ENCODE assay signal across 10 cellular contexts in the genomic region with DNA sequence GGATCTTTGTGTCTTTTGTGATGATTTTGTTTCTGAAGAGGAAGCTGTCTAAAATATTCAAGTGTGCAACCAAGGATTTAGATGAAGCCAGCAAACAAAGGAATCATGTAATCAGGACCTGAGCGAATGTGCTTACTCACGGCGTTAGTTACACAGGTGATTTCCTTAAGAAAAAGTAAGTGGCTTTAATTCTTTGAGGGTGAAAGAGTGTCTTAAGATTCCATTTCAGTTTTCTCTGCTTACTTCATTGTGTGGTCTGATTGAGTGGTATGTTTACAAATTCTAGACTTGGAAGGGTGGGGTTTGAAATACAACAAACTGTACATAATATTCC.
DNase-seq lines count a peak whose midpoint lies in the region; ATAC-seq, FAIRE-seq and TF ChIP-seq lines count a peak whose summit lies in the region.
"Had no signal": no experiment of that assay in that cellular context is flagged by ENCODE, and none has a peak within 500 bp of the region (broad histone marks: within the 10 kb centered on the region; RNA-seq: fewer than 3 reads in every experiment).

No MANE protein-coding gene starts in this region.

- CTCF ChIA-PET in HepG2 (lab: Yijun Ruan, JAX; ENCODE audit: low intra/inter-chr PET ratio, low total read pairs) = no interaction called here

- peak overlapping the region; percentile 57 for H3K4me3 Mint-ChIP-seq in T-helper 1 cell treated with Interleukin-12 subunit alpha and Interleukin-12 subunit beta and Interleukin-4 antibody, amounts not matched to agents 30 μg/mL and 1 μg/mL, for 36 hours
- H3K4me3 Mint-ChIP-seq: central memory CD8-positive, alpha-beta T cell had no signal

- no peaks in the 10 kb centered on the region for H4K20me1 ChIP-seq in HepG2 (ENCODE audit: insufficient read depth, low read length)

- peak overlapping the region; percentile 82 for H3K27ac Mint-ChIP-seq in T-helper 1 cell treated with Interleukin-12 subunit alpha and Interleukin-12 subunit beta and Interleukin-4 antibody, amounts not matched to agents 30 μg/mL and 1 μg/mL, for 36 hours

- TF ChIP-seq EP300 in HepG2 (IDR thresholded peaks at IDR 0.05; ENCODE audit: low read depth in 2 of 2, low read length in 2 of 2) (no peak), HepG2 (CRISPR knock-in tag; IDR thresholded peaks at IDR 0.05; ENCODE audit: borderline replicate concordance) (no peak)

- DNase-seq in T-helper 1 cell (no peak), adrenal gland (no peak), HepG2 (ENCODE audit: low spot score) (no peak), COLO668 (lab: John Stamatoyannopoulos, UW; ENCODE audit: unreplicated experiment) (no peak), Right ventricle myocardium superior (no peak), right atrium auricular region (ENCODE audit: low spot score) (no peak)
- DNase-seq: right cardiac atrium had no signal

- peaks cover 52% of the 10 kb centered on the region for H3K4me1 Mint-ChIP-seq in T-helper 1 cell treated with Interleukin-12 subunit alpha and Interleukin-12 subunit beta and Interleukin-4 antibody, amounts not matched to agents 30 μg/mL and 1 μg/mL, for 36 hours (ENCODE audit: low read depth)

- POLR2A ChIA-PET in HepG2 (lab: Yijun Ruan, JAX) = interaction anchor here (1.1 to 2.2 kb wide), 4 partner anchors 9 to 24 kb away, joined by 3 to 8 read pairs (median 4); no protein-coding TSS in a partner anchor

- H3K4me2 ChIP-seq in HepG2 (ENCODE audit: low read depth, low read length) = peak overlapping the region; percentile 95

- H3K36me3 ChIP-seq in adrenal gland (replicated peaks in 1 of 2) = no peaks in the 10 kb centered on the region
- peaks cover 0 to 4% of the 10 kb centered on the region in 2 experiments; a peak in 2 of 5 replicates for H3K36me3 ChIP-seq in HepG2 (replicated peaks in 1 of 2; ENCODE audit: control insufficient read depth in 1 of 2, insufficient read depth in 2 of 2, low read length in 2 of 2)
- H3K36me3 ChIP-seq in thymus (ENCODE audit: control insufficient read depth, insufficient read depth) = no peaks in the 10 kb centered on the region
- H3K36me3 ChIP-seq in right atrium auricular region = no peaks in the 10 kb centered on the region

- WGBS in adrenal gland, 4 donors = 43 to 55% (median 50%) methylated on average over 3 of the region's 3 CpGs
- WGBS in HepG2 (ENCODE audit: low lambda C conversion rate) = 0% methylated on average over 3 of the region's 3 CpGs
- WGBS in thymus = 94% methylated on average over 3 of the region's 3 CpGs

- H3K4me3 ChIP-seq in adrenal gland (peak overlapping the region in 2 of 4 donors; percentile 13 to 33), HepG2 (replicated peaks in 1 of 3; ENCODE audit: insufficient read depth in 1 of 3, low read depth in 2 of 3, low read length in 3 of 3) (peak overlapping the region; percentile 63 to 72 (median 67)), thymus (ENCODE audit: low read length) (no peak overlapping the region), right atrium auricular region (no peak overlapping the region)

- H3K27me3 ChIP-seq in adrenal gland (no peaks in the 10 kb centered on the region), HepG2 (ENCODE audit: control insufficient read depth in 1 of 2, insufficient read depth in 2 of 2, low read length in 2 of 2) (no peaks in the 10 kb centered on the region), thymus (ENCODE audit: control insufficient read depth, insufficient read depth) (no peaks in the 10 kb centered on the region), right atrium auricular region (no peaks in the 10 kb centered on the region)

- peak overlapping the region; percentile 72 for H2AFZ ChIP-seq in HepG2 (ENCODE audit: low read length)

- TSS peak; percentile 93 for BruUV-seq in HepG2 (replicated peaks; lab: Mats Ljungman, UMichigan)

- intact Hi-C loops in adrenal gland (cut with DNase I) (no loop called here), HepG2 (cut with micrococcal nuclease; ENCODE audit: unreplicated experiment) (loop anchor here (10.0 kb wide), 1 partner anchor 88 kb away; no protein-coding TSS in a partner anchor), Right ventricle myocardium superior (cut with DNase I) (loop anchor here (10.0 kb wide), 1 partner anchor 82 kb away; no protein-coding TSS in a partner anchor)

- H3K9me3 Mint-ChIP-seq in T-helper 1 cell treated with Interleukin-12 subunit alpha and Interleukin-12 subunit beta and Interleukin-4 antibody, amounts not matched to agents 30 μg/mL and 1 μg/mL, for 36 hours = peaks cover 3% of the 10 kb centered on the region
- H3K9me3 Mint-ChIP-seq: central memory CD8-positive, alpha-beta T cell had no signal

- TF ChIP-seq CTCF in adrenal gland (IDR thresholded peaks at IDR 0.05) = no peak
- no peak for TF ChIP-seq CTCF in HepG2 (CRISPR knock-in tag; IDR thresholded peaks at IDR 0.05)
- TF ChIP-seq CTCF in right atrium auricular region (IDR thresholded peaks at IDR 0.05) = no peak

- no peaks in the 10 kb centered on the region for H3K27me3 Mint-ChIP-seq in T-helper 1 cell treated with Interleukin-12 subunit alpha and Interleukin-12 subunit beta and Interleukin-4 antibody, amounts not matched to agents 30 μg/mL and 1 μg/mL, for 36 hours (ENCODE audit: low read depth)
- H3K27me3 Mint-ChIP-seq: central memory CD8-positive, alpha-beta T cell had no signal

- ATAC-seq in HepG2 = no peak
- ATAC-seq in Right ventricle myocardium superior (ENCODE audit: poor library complexity) = no peak

- in situ Hi-C loops in HepG2 (cut with HindIII; ENCODE audit: extremely low pct_ligation_motif_present, low pct_unique_long_range_greater_than_20kb) = no loop called here

- H3K9ac ChIP-seq in HepG2 (ENCODE audit: insufficient read depth, low read depth, low read length) = peak overlapping the region; percentile 75

- peaks cover 2% of the 10 kb centered on the region for H3K36me3 Mint-ChIP-seq in T-helper 1 cell treated with Interleukin-12 subunit alpha and Interleukin-12 subunit beta and Interleukin-4 antibody, amounts not matched to agents 30 μg/mL and 1 μg/mL, for 36 hours (ENCODE audit: low read depth)

- peaks cover 36 to 46% of the 10 kb centered on the region in 2 donors for H3K4me1 ChIP-seq in adrenal gland (replicated peaks in 1 of 2)
- peaks cover 53% of the 10 kb centered on the region for H3K4me1 ChIP-seq in HepG2 (ENCODE audit: insufficient read depth, low read length)
- no peaks in the 10 kb centered on the region for H3K4me1 ChIP-seq in thymus (ENCODE audit: control insufficient read depth, insufficient read depth, low read length)
- peaks cover 0 to 39% of the 10 kb centered on the region in 2 donors for H3K4me1 ChIP-seq in right atrium auricular region

- H3K9me3 ChIP-seq in adrenal gland (replicated peaks in 1 of 3) = no peaks in the 10 kb centered on the region
- H3K9me3 ChIP-seq in HepG2 (ENCODE audit: low read length) = no peaks in the 10 kb centered on the region
- H3K9me3 ChIP-seq in thymus (ENCODE audit: control insufficient read depth) = no peaks in the 10 kb centered on the region
- H3K9me3 ChIP-seq in right atrium auricular region = no peaks in the 10 kb centered on the region

- no peak for FAIRE-seq in HepG2 (lab: Jason Lieb, UNC)

- no peak for TF ChIP-seq RAD21 in HepG2 (CRISPR knock-in tag; IDR thresholded peaks at IDR 0.05)

- peak overlapping the region; percentile 32 to 90 (median 73) for H3K27ac ChIP-seq in adrenal gland
- peak overlapping the region; percentile 94 for H3K27ac ChIP-seq in HepG2 (ENCODE audit: extremely low read length, insufficient read depth, low read length)
- H3K27ac ChIP-seq in thymus (ENCODE audit: low read depth) = peak overlapping the region; percentile 37
- no peak overlapping the region for H3K27ac ChIP-seq in right atrium auricular region

- peaks cover 28% of the 10 kb centered on the region for H3K79me2 ChIP-seq in HepG2 (ENCODE audit: insufficient read depth, low read length)

- no peak for TF ChIP-seq POLR2A in adrenal gland (IDR thresholded peaks at IDR 0.05)
- TF ChIP-seq POLR2A in HepG2 (IDR thresholded peaks at IDR 0.05; ENCODE audit: insufficient read depth in 1 of 2, low read depth in 2 of 2, low read length in 2 of 2) = no peak

TF ChIP-seq in HepG2, 621 proteins besides CTCF, POLR2A, EP300 and RAD21 (continues in another document):
- TF ChIP-seq KAT7 (CRISPR knock-in tag; IDR thresholded peaks at IDR 0.05; ENCODE audit: borderline replicate concordance) = peak; percentile 24; the same call in 1 of the 2 replicates
- TF ChIP-seq HNRNPH1 (optimal IDR thresholded peaks at IDR 0.05; ENCODE audit: low read depth, low read length) = no peak
- TF ChIP-seq, protein P1, sequence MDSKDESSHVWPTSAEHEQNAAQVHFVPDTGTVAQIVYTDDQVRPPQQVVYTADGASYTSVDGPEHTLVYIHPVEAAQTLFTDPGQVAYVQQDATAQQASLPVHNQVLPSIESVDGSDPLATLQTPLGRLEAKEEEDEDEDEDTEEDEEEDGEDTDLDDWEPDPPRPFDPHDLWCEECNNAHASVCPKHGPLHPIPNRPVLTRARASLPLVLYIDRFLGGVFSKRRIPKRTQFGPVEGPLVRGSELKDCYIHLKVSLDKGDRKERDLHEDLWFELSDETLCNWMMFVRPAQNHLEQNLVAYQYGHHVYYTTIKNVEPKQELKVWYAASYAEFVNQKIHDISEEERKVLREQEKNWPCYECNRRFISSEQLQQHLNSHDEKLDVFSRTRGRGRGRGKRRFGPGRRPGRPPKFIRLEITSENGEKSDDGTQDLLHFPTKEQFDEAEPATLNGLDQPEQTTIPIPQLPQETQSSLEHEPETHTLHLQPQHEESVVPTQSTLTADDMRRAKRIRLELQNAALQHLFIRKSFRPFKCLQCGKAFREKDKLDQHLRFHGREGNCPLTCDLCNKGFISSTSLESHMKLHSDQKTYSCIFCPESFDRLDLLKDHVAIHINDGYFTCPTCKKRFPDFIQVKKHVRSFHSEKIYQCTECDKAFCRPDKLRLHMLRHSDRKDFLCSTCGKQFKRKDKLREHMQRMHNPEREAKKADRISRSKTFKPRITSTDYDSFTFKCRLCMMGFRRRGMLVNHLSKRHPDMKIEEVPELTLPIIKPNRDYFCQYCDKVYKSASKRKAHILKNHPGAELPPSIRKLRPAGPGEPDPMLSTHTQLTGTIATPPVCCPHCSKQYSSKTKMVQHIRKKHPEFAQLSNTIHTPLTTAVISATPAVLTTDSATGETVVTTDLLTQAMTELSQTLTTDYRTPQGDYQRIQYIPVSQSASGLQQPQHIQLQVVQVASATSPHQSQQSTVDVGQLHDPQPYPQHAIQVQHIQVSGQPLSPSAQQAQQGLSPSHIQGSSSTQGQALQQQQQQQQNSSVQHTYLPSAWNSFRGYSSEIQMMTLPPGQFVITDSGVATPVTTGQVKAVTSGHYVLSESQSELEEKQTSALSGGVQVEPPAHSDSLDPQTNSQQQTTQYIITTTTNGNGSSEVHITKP (CRISPR knock-in tag; IDR thresholded peaks at IDR 0.05; ENCODE audit: low read depth) = no peak

Comparison
In these comparisons a context has a peak if more than half of its experiments do, and no peak if none do; other contexts are left out.
1. H3K27ac ChIP-seq: peak in adrenal gland (5 of 5), HepG2 (single experiment) and thymus (single experiment); none in right atrium auricular region (0 of 2).
2. H3K4me3 ChIP-seq: peak in HepG2 (3 of 3); none in thymus (single experiment) and right atrium auricular region (0 of 2).
3. intact Hi-C loops: an anchor here in HepG2 (10.0 kb wide) and Right ventricle myocardium superior (10.0 kb wide); none called in adrenal gland.